8 cellular contexts compared by ENCODE assay signal in genomic region chr11:20599424-20600346, GRCh38. TPM values are rescaled to one million over a fixed set of nuclear protein-coding genes. Genes with fewer than 3 reads are reported as not detected.
DNase-seq lines count a peak whose midpoint lies in the region; ATAC-seq, FAIRE-seq and TF ChIP-seq lines count a peak whose summit lies in the region.

Gene SLC6A5 (plus strand): TSS chr11:20599608. CDS start chr11:20599673, 65 bp downstream.

- no peaks in the 10 kb centered on the region for H3K9me2 ChIP-seq in Karpas-422 (replicated peaks; ENCODE audit: insufficient read depth, low read length)

- WGBS in K562 (ENCODE audit: insufficient coverage, low coverage, missing lambda C conversion rate) = 5% methylated on average over 24 of the region's 27 CpGs

- TF ChIP-seq RAD21 in K562 (CRISPR knock-in tag; conservative IDR thresholded peaks at IDR 0.05 in 1 of 2, IDR thresholded peaks at IDR 0.05 in 1 of 2) = no peak

- no peak for TF ChIP-seq EP300 in K562 (IDR thresholded peaks at IDR 0.05; ENCODE audit: low read length)

- POLR2A ChIA-PET in K562 (lab: Yijun Ruan, JAX) = interaction anchor here (0.6 kb wide), 1 partner anchor 159 kb away, joined by 4 read pairs; no protein-coding TSS in a partner anchor

- H3K9me3 ChIP-seq in Karpas-422 (ENCODE audit: low read length) = no peaks in the 10 kb centered on the region
- no peaks in the 10 kb centered on the region for H3K9me3 ChIP-seq in K562 (replicated peaks; ENCODE audit: control insufficient read depth, insufficient read depth, low read depth, low read length)

- no peaks in the 10 kb centered on the region for H3K4me1 ChIP-seq in Karpas-422 (ENCODE audit: low read length)
- peaks cover 3 to 31% of the 10 kb centered on the region in 2 experiments; a peak in 3 of 5 replicates for H3K4me1 ChIP-seq in K562 (replicated peaks in 1 of 2; ENCODE audit: control insufficient read depth in 2 of 2, insufficient read depth in 2 of 2, low read length in 2 of 2)

- no TSS peak for BruUV-seq in K562 (replicated peaks; lab: Mats Ljungman, UMichigan)

- no peaks in the 10 kb centered on the region for H3K4me1 Mint-ChIP-seq in HFFc6 (ENCODE audit: low read depth)

- H3K9me1 ChIP-seq in K562 (ENCODE audit: control insufficient read depth, insufficient read depth, low read length) = no peaks in the 10 kb centered on the region

- no peaks in the 10 kb centered on the region for H3K36me3 Mint-ChIP-seq in HFFc6 (ENCODE audit: low read depth)

- no peak within 1 kb of the TSS for H3K9ac ChIP-seq in Karpas-422 (ENCODE audit: low read length)
- H3K9ac ChIP-seq in K562 (ENCODE audit: insufficient read depth in 1 of 2, low read depth in 2 of 2, low read length in 2 of 2) = no peak within 1 kb of the TSS

- no peak within 1 kb of the TSS for H3K4me3 ChIP-seq in Karpas-422 (ENCODE audit: low read length)
- H3K4me3 ChIP-seq in K562 = no peak within 1 kb of the TSS

- peaks cover 63% of the 10 kb centered on the region for H3K27me3 Mint-ChIP-seq in HFFc6 (ENCODE audit: insufficient read depth)

- TF ChIP-seq POLR2A in K562 (conservative IDR thresholded peaks at IDR 0.05) = no peak

- CTCF ChIA-PET in K562 (lab: Yijun Ruan, JAX; ENCODE audit: low intra/inter-chr PET ratio) = no interaction called here

- H3K4me3 Mint-ChIP-seq in HFFc6 = no peak within 1 kb of the TSS

- H4K20me1 ChIP-seq in Karpas-422 (ENCODE audit: insufficient read depth, low read depth, low read length) (no peaks in the 10 kb centered on the region), K562 (replicated peaks; ENCODE audit: control insufficient read depth, insufficient read depth, low read length) (no peaks in the 10 kb centered on the region)

- FAIRE-seq in K562 (lab: Jason Lieb, UNC) = peak; percentile 81

- H3K27me3 ChIP-seq in Karpas-422 (ENCODE audit: low read length) = no peaks in the 10 kb centered on the region
- H3K27me3 ChIP-seq in K562 (ENCODE audit: control insufficient read depth in 2 of 2, insufficient read depth in 2 of 2, low read length in 2 of 2) = peaks cover 50 to 83% of the 10 kb centered on the region in 2 experiments

- DNase-seq in GDM1 (lab: John Stamatoyannopoulos, UW) (peak; percentile 32), Karpas-422 (peak; percentile 73), K562 (ENCODE audit: extremely low read depth in 1 of 4, low spot score in 3 of 4) (peak; percentile 50 to 73 (median 62)), mucosa of gallbladder (ENCODE audit: low spot score) (peak; percentile 38), HFFc6 (no peak), NCI-H2029 (lab: John Stamatoyannopoulos, UW) (no peak), NCI-H226 (no peak)
- no peak for DNase-seq in activated effector memory CD4-positive, alpha-beta T cell treated with anti-CD3 and anti-CD28 coated beads, Interleukin-2, amount 50 U/mL, for 16 hours

- H3K9me3 Mint-ChIP-seq in HFFc6 = no peaks in the 10 kb centered on the region; the same call in 1 of the 2 replicates

- intact Hi-C loops in K562 (cut with micrococcal nuclease) = loop anchor here (5.0 kb wide), 1 partner anchor 212 kb away; the partner anchor contains the start of gene PRMT3

- no peak within 1 kb of the TSS for H2AFZ ChIP-seq in Karpas-422 (ENCODE audit: low read length)
- no peak within 1 kb of the TSS for H2AFZ ChIP-seq in K562 (ENCODE audit: low read depth, low read length)

- in situ Hi-C loops in K562 (cut with MboI) = loop anchor here (10.0 to 25.0 kb wide), 2 partner anchors 215 to 662 kb away; partner anchors contain the start of gene PRMT3

- ATAC-seq in K562 = peak; percentile 90

- no peaks in the 10 kb centered on the region for H3K36me3 ChIP-seq in Karpas-422 (ENCODE audit: insufficient read depth, low read length)
- no peaks in the 10 kb centered on the region for H3K36me3 ChIP-seq in K562 (ENCODE audit: control insufficient read depth, insufficient read depth, low read length)

- H3K4me2 ChIP-seq in Karpas-422 (ENCODE audit: low read depth, low read length, poor library complexity, severe bottlenecking) (no peak within 1 kb of the TSS), K562 (ENCODE audit: insufficient read depth, low read length) (no peak within 1 kb of the TSS)

- no peak within 1 kb of the TSS for H3K27ac Mint-ChIP-seq in HFFc6

- H3K27ac ChIP-seq in Karpas-422 (ENCODE audit: low read length) (no peak within 1 kb of the TSS), K562 (ENCODE audit: extremely low read depth, low read depth, low read length) (no peak within 1 kb of the TSS)

- TF ChIP-seq CTCF in K562 (IDR thresholded peaks at IDR 0.05 in 2 of 3, conservative IDR thresholded peaks at IDR 0.05 in 1 of 3; ENCODE audit: insufficient read depth in 2 of 3, low read depth in 1 of 3, low read length in 3 of 3) (no peak), HFFc6 (IDR thresholded peaks at IDR 0.05) (no peak)

- H3K79me2 ChIP-seq in Karpas-422 (ENCODE audit: low read length) (no peaks in the 10 kb centered on the region), K562 (ENCODE audit: control insufficient read depth, insufficient read depth, low read length) (no peaks in the 10 kb centered on the region)

TF ChIP-seq in K562, 482 proteins besides CTCF, POLR2A, EP300 and RAD21 (continues in another document):
- TF ChIP-seq HDAC2 (IDR thresholded peaks at IDR 0.05) (peak; percentile 19; the same call in 1 of the 2 replicates), DMBX1 (CRISPR knock-in tag; IDR thresholded peaks at IDR 0.05; ENCODE audit: borderline replicate concordance) (peak; percentile 87; the same call in 1 of the 2 replicates), TSC22D4 (tag; IDR thresholded peaks at IDR 0.05) (no peak), CBX3 (IDR thresholded peaks at IDR 0.05; ENCODE audit: borderline replicate concordance in 1 of 2, low read length in 2 of 2) (0 out of 3 replicates have a peak, but pooled peaks of 1 of the 2 experiments have one; percentile 48), ZNF561 (CRISPR knock-in tag; conservative IDR thresholded peaks at IDR 0.05) (no peak), ZNF766 (CRISPR knock-in tag; conservative IDR thresholded peaks at IDR 0.05) (peak; percentile 89), FOXJ3 (CRISPR knock-in tag; IDR thresholded peaks at IDR 0.05) (no peak), ZBTB34 (CRISPR knock-in tag; IDR thresholded peaks at IDR 0.05) (no peak), PBX2 (CRISPR knock-in tag; IDR thresholded peaks at IDR 0.05; ENCODE audit: low read depth) (no peak), PBX2 (tag; conservative IDR thresholded peaks at IDR 0.05; ENCODE audit: low read depth) (no peak), CGGBP1 (CRISPR knock-in tag; IDR thresholded peaks at IDR 0.05) (no peak)

RNA-seq across cellular contexts. Expression of gene SLC6A5, which starts in this region (rescaled TPM):
- not detected in 2 replicates for total RNA-seq in Karpas-422 (2014; rRNA removed; shearing (Covaris generic); ENCODE audit: low replicate concordance)
- 0.12 and 0.14 TPM in 2 replicates for total RNA-seq in K562 (2011; cell fraction: chromatin; rRNA removed; ENCODE audit: low replicate concordance)
- total RNA-seq in K562 (2011; cell fraction: nucleolus; rRNA removed) = not detected in 2 replicates
- total RNA-seq in K562 (2011; cell fraction: nucleoplasm; rRNA removed) = 0.23 TPM in 1 of 2 replicates, not detected in the other
- total RNA-seq in K562 (2014; rRNA removed) = not detected in 2 replicates
- total RNA-seq in K562 (2014; rRNA removed; fragmentation: Illumina TruSeq; extraction: Trizol) = not detected in 2 replicates
- not detected in 2 replicates for total RNA-seq in K562 (2015; rRNA removed; fragmentation: Illumina TruSeq; extraction: Trizol)
- total RNA-seq in K562 (2021) = not detected in 2 replicates
- 0.01 and 0.08 TPM in 2 replicates for polyA plus RNA-seq in K562 (2011; rRNA removed)
- polyA plus RNA-seq in K562 (2011; cell fraction: cytosol; rRNA removed) = 0.06 TPM in 1 of 2 replicates, not detected in the other
- 0.20 and 0.51 TPM in 2 replicates for polyA plus RNA-seq in K562 (2011; cell fraction: nucleus; rRNA removed)
- polyA plus RNA-seq in K562 (2012) = 0.03 TPM in 1 of 2 replicates, not detected in the other
- polyA plus RNA-seq in K562 (2014; fragmentation: Illumina TruSeq; extraction: Trizol) = not detected in 2 replicates
- not detected for polyA plus RNA-seq in K562 (2014; fragmentation: Nextera tagmentation; extraction: Ambion mirVana)
- not detected in 2 replicates for polyA plus RNA-seq in K562 (2014; rRNA removed)
- polyA minus RNA-seq in K562 (2011; rRNA and poly(A)+ RNA removed) = 0.06 and 0.21 TPM in 2 replicates
- not detected in 2 replicates for polyA minus RNA-seq in K562 (2011; cell fraction: cytosol; rRNA and poly(A)+ RNA removed)
- polyA minus RNA-seq in K562 (2011; cell fraction: nucleus; rRNA and poly(A)+ RNA removed) = 0.13 TPM in 1 of 2 replicates, not detected in the other
- total RNA-seq in mucosa of gallbladder = not detected
- not detected for total RNA-seq in HFFc6 (2021; fragmentation: NEBNext Ultra II Directional; extraction: Animal tissue kit (Norgen Biotek cat#: 25700))

Comparison
In these comparisons a context has a peak if more than half of its experiments do, and no peak if none do; other contexts are left out.
1. Peak in DNase-seq in Karpas-422; RNA of the gene not detected or under 1 TPM.
2. Peak in DNase-seq and ATAC-seq in K562; RNA of the gene not detected or under 1 TPM.
3. Peak in DNase-seq in mucosa of gallbladder; RNA of the gene not detected or under 1 TPM.